25 cellular contexts compared by ENCODE assay signal in genomic region chr1:10078494-10078893, GRCh38.
"Had no signal": no experiment of that assay in that cellular context is flagged by ENCODE, and none has a peak within 500 bp of the region (broad histone marks: within the 10 kb centered on the region; RNA-seq: fewer than 3 reads in every experiment).

No MANE protein-coding gene starts in this region.

- DNase-seq: cerebellar nuclear complex; colonic mucosa; dermis blood vessel endothelial cell; erythroblast; foreskin melanocyte; head of caudate nucleus; kidney; left cardiac atrium; left ventricle myocardium inferior; mesendoderm; naive thymus-derived CD4-positive, alpha-beta T cell; nephron progenitor cell; psoas muscle; retina; right lobe of liver; spleen; stimulated activated CD4-positive, alpha-beta T cell treated with anti-CD3 and anti-CD28 coated beads, Interleukin-15, amount 100 ng/mL, for 24 hours; stimulated activated CD4-positive, alpha-beta T cell treated with anti-CD3 and anti-CD28 coated beads, Interleukin-1b, Interleukin-23, amount 100 ng/mL, for 48 hours; stimulated activated CD4-positive, alpha-beta T cell treated with anti-CD3 and anti-CD28 coated beads, Interleukin-4, amount 100 ng/mL, for 4 hours; stimulated activated naive B cell treated with anti-CD40 and anti-IgM and Interleukin-4, amounts not matched to agents 10 μg/mL and 1 μg/mL and 100 μg/mL, for 72 hours; stimulated activated naive CD8-positive, alpha-beta T cell treated with anti-CD3 and anti-CD28 coated beads, Interleukin-15, amount 100 ng/mL, for 72 hours; trophoblast cell had no signal

- H3K4me1 ChIP-seq: colonic mucosa, parathyroid adenoma, right lobe of liver had no signal

- H3K4me3 ChIP-seq: colonic mucosa, hepatocyte, left ventricle myocardium inferior, psoas muscle, right lobe of liver, spleen, thoracic aorta had no signal

- H3K27ac ChIP-seq: colonic mucosa, hepatocyte, left ventricle myocardium inferior, parathyroid adenoma, psoas muscle, right lobe of liver, thoracic aorta had no signal

- H3K27me3 ChIP-seq: colonic mucosa, hepatocyte, right lobe of liver, spleen had no signal

- H3K9me3 ChIP-seq: colonic mucosa, left ventricle myocardium inferior, psoas muscle, right lobe of liver, spleen, thoracic aorta had no signal

- H3K36me3 ChIP-seq: colonic mucosa, left ventricle myocardium inferior, right lobe of liver, thoracic aorta had no signal
